In the genomic region with DNA sequence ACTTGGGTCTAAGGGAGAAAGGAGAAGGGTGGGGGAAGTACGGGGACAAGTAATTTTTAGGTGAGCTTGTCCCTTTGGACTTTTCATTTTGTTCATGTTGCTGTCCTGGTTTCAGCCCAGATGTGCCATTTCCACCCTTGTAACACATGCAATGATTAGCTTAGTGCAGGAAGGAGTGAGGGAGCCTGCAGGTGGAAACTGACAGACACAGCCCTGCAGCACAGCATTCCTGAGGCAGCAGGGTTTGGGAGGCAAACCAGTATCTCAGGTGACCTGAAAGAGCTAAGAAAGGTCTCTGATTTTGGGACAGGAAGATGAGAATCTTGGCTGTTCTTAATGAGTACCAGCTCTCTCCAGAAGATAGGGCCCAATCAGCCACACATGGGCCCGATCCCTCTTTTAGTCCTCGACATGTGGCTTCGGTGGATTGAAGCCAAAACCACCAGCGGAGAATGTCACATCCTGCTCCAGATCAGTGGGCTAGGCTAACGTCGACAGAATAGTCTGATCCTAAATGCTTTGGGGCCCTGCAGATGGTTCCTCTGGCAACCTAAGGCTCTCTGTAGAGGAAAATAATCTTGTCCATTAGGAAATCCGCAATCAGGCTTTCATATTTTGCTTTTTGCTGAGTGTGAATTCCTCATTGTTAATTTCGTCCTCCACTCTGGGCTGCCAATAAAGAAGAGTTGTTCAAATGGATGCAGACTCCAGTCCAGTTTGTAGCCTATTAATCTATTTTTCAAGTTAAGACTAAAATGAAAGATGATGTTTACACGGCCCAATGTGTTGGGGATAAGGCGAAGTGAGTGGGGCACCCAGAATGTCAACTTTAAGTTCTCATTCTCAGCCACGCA, we compare ENCODE assay signal across 20 cellular contexts. TPM values are rescaled to one million over a fixed set of nuclear protein-coding genes. Genes with fewer than 3 reads are reported as not detected.
DNase-seq lines count a peak whose midpoint lies in the region; ATAC-seq, FAIRE-seq and TF ChIP-seq lines count a peak whose summit lies in the region.
"Had no signal": no experiment of that assay in that cellular context is flagged by ENCODE, and none has a peak within 500 bp of the region (broad histone marks: within the 10 kb centered on the region; RNA-seq: fewer than 3 reads in every experiment).

No MANE protein-coding gene starts in this region.

- H3K9me2 ChIP-seq in SK-N-SH, result no peaks in the 10 kb centered on the region
- no peaks in the 10 kb centered on the region for H3K9me2 ChIP-seq in GM23248 (ENCODE audit: insufficient read depth)

- H3K9me3 Mint-ChIP-seq in activated naive CD8-positive, alpha-beta T cell treated with anti-CD3 and anti-CD28 coated beads, Interleukin-2, amount 10 ng/mL, durations not matched to agents 7 days and 5 days, result no peaks in the 10 kb centered on the region
- no peaks in the 10 kb centered on the region for H3K9me3 Mint-ChIP-seq in activated naive CD8-positive, alpha-beta T cell treated with anti-CD3 and anti-CD28 coated beads for 36 hours
- H3K9me3 Mint-ChIP-seq: mesothelial cell of epicardium had no signal

- H3K4me3 ChIP-seq in SK-N-SH (ENCODE audit: low read depth in 2 of 2, low read length in 1 of 2), result no peak overlapping the region
- H3K4me3 ChIP-seq in GM23248, result no peak overlapping the region
- H3K4me3 ChIP-seq: cardiac muscle cell, gastroesophageal sphincter, ovary had no signal

- no peaks in the 10 kb centered on the region for H3K36me3 ChIP-seq in SK-N-SH (replicated peaks in 1 of 2; ENCODE audit: control insufficient read depth in 1 of 2, insufficient read depth in 2 of 2, low read length in 1 of 2)
- no peaks in the 10 kb centered on the region for H3K36me3 ChIP-seq in GM23248 (ENCODE audit: low read depth)
- H3K36me3 ChIP-seq: cardiac muscle cell, gastroesophageal sphincter, ovary had no signal

- H3K9me3 ChIP-seq in SK-N-SH (no peaks in the 10 kb centered on the region), GM23248 (ENCODE audit: low read depth) (no peaks in the 10 kb centered on the region)
- H3K9me3 ChIP-seq: gastroesophageal sphincter, ovary had no signal

- no peak for TF ChIP-seq EP300 in SK-N-SH (IDR thresholded peaks at IDR 0.05; ENCODE audit: borderline replicate concordance in 1 of 2, low read depth in 1 of 2, low read length in 1 of 2)

- H3K79me2 ChIP-seq in SK-N-SH (ENCODE audit: insufficient read depth) (no peaks in the 10 kb centered on the region), GM23248 (ENCODE audit: insufficient read depth) (no peaks in the 10 kb centered on the region)

- no peak for ATAC-seq in activated naive CD8-positive, alpha-beta T cell treated with anti-CD3 and anti-CD28 coated beads, Interleukin-2, amount 10 ng/mL, durations not matched to agents 7 days and 5 days (ENCODE audit: low read depth)
- ATAC-seq: activated CD4-positive, alpha-beta T cell treated with anti-CD3 and anti-CD28 coated beads for 36 hours; gastroesophageal sphincter; HCT116 had no signal

- no peak overlapping the region for H3K4me2 ChIP-seq in SK-N-SH
- no peak overlapping the region for H3K4me2 ChIP-seq in GM23248 (ENCODE audit: unreplicated experiment)

- peaks cover 0 to 11% of the 10 kb centered on the region in 2 experiments; a peak in 1 of 4 replicates for H3K4me1 ChIP-seq in SK-N-SH (ENCODE audit: control insufficient read depth in 1 of 2, insufficient read depth in 2 of 2, low read depth in 1 of 2, low read length in 1 of 2)
- H3K4me1 ChIP-seq in GM23248 (ENCODE audit: insufficient read depth), result no peaks in the 10 kb centered on the region

- CTCF ChIA-PET in SK-N-SH (lab: Yijun Ruan, JAX), result interaction anchor here (0.5 to 8.4 kb wide), 6 partner anchors 14 to 126 kb away, joined by 3 to 55 read pairs (median 4); no protein-coding TSS in a partner anchor

- WGBS in SK-N-SH (ENCODE audit: low lambda C conversion rate), result 77% methylated on average over 12 of the region's 12 CpGs
- WGBS in GM23248 (ENCODE audit: low coverage in 1 of 2, low lambda C conversion rate in 2 of 2, missing lambda C conversion rate in 2 of 2), 2 experiments, result 54 to 58% methylated on average over 12 of the region's 12 CpGs

- DNase-seq in activated naive CD8-positive, alpha-beta T cell treated with anti-CD3 and anti-CD28 coated beads, Interleukin-2, amount 10 ng/mL, durations not matched to agents 7 days and 5 days, result no peak
- no peak for DNase-seq in activated naive CD8-positive, alpha-beta T cell treated with anti-CD3 and anti-CD28 coated beads for 36 hours
- peak; percentile 61 for DNase-seq in MV-4-11 (lab: John Stamatoyannopoulos, UW)
- DNase-seq in islet precursor cell, result peak; percentile 63
- no peak for DNase-seq in urothelium cell line (ENCODE audit: low spot score)
- no peak for DNase-seq in SK-N-SH
- DNase-seq in stimulated activated CD4-positive, alpha-beta T cell treated with anti-CD3 and anti-CD28 coated beads, Interleukin-15, amount 100 ng/mL, for 24 hours, result no peak
- no peak for DNase-seq in GM23248
- DNase-seq: activated CD4-positive, alpha-beta T cell treated with anti-CD3 and anti-CD28 coated beads for 36 hours; C1 segment of cervical spinal cord; NCI-H1930; ovary; stimulated activated CD4-positive, alpha-beta T cell treated with anti-CD3 and anti-CD28 coated beads, Interleukin-12 subunit alpha, Interleukin-12 subunit beta, amount 100 ng/mL, for 4 hours had no signal

- H3K9ac ChIP-seq in SK-N-SH (no peak overlapping the region), GM23248 (no peak overlapping the region)

- in situ Hi-C loops in GM23248 (cut with MboI), result no loop called here

- peak overlapping the region; percentile 47 for H3K4me3 Mint-ChIP-seq in activated naive CD8-positive, alpha-beta T cell treated with anti-CD3 and anti-CD28 coated beads, Interleukin-2, amount 10 ng/mL, durations not matched to agents 7 days and 5 days
- H3K4me3 Mint-ChIP-seq in activated naive CD8-positive, alpha-beta T cell treated with anti-CD3 and anti-CD28 coated beads for 36 hours, result no peak overlapping the region
- H3K4me3 Mint-ChIP-seq: activated CD4-positive, alpha-beta T cell treated with anti-CD3 and anti-CD28 coated beads for 36 hours; mesothelial cell of epicardium had no signal

- no peak overlapping the region for H2AFZ ChIP-seq in SK-N-SH (ENCODE audit: low read depth)
- H2AFZ ChIP-seq in GM23248, result no peak overlapping the region

- H3K27me3 Mint-ChIP-seq in activated naive CD8-positive, alpha-beta T cell treated with anti-CD3 and anti-CD28 coated beads, Interleukin-2, amount 10 ng/mL, durations not matched to agents 7 days and 5 days, result no peaks in the 10 kb centered on the region
- H3K27me3 Mint-ChIP-seq in activated naive CD8-positive, alpha-beta T cell treated with anti-CD3 and anti-CD28 coated beads for 36 hours, result no peaks in the 10 kb centered on the region

- H3K27me3 ChIP-seq in SK-N-SH (ENCODE audit: insufficient read depth) (no peaks in the 10 kb centered on the region), GM23248 (replicated peaks; ENCODE audit: insufficient read depth) (peaks cover 29% of the 10 kb centered on the region)
- H3K27me3 ChIP-seq: ovary had no signal

- H3K27ac Mint-ChIP-seq in activated naive CD8-positive, alpha-beta T cell treated with anti-CD3 and anti-CD28 coated beads, Interleukin-2, amount 10 ng/mL, durations not matched to agents 7 days and 5 days, result peak overlapping the region; percentile 95
- H3K27ac Mint-ChIP-seq in activated naive CD8-positive, alpha-beta T cell treated with anti-CD3 and anti-CD28 coated beads for 36 hours, result no peak overlapping the region
- H3K27ac Mint-ChIP-seq: mesothelial cell of epicardium had no signal

- no peaks in the 10 kb centered on the region for H4K20me1 ChIP-seq in SK-N-SH (ENCODE audit: insufficient read depth)
- no peaks in the 10 kb centered on the region for H4K20me1 ChIP-seq in GM23248 (ENCODE audit: insufficient read depth)

- TF ChIP-seq RAD21 in SK-N-SH (IDR thresholded peaks at IDR 0.05; ENCODE audit: low read length), result no peak

- H3K4me1 Mint-ChIP-seq in activated naive CD8-positive, alpha-beta T cell treated with anti-CD3 and anti-CD28 coated beads, Interleukin-2, amount 10 ng/mL, durations not matched to agents 7 days and 5 days, result peaks cover 61% of the 10 kb centered on the region
- H3K4me1 Mint-ChIP-seq in activated naive CD8-positive, alpha-beta T cell treated with anti-CD3 and anti-CD28 coated beads for 36 hours, result peaks cover 59% of the 10 kb centered on the region

- POLR2A ChIA-PET in activated naive CD8-positive, alpha-beta T cell treated with anti-CD3 and anti-CD28 coated beads, Interleukin-2, amount 10 ng/mL, durations not matched to agents 7 days and 5 days (lab: Charles Lee), result interaction anchor here (0.7 to 38.5 kb wide), 7 partner anchors 11 to 123 kb away, joined by 3 to 1721 read pairs (median 4); a partner anchor contains a TSS
- POLR2A ChIA-PET in SK-N-SH (lab: Yijun Ruan, JAX), result no interaction called here

- H3K36me3 Mint-ChIP-seq in activated naive CD8-positive, alpha-beta T cell treated with anti-CD3 and anti-CD28 coated beads, Interleukin-2, amount 10 ng/mL, durations not matched to agents 7 days and 5 days, result peaks cover 6% of the 10 kb centered on the region
- peaks cover 4% of the 10 kb centered on the region for H3K36me3 Mint-ChIP-seq in activated naive CD8-positive, alpha-beta T cell treated with anti-CD3 and anti-CD28 coated beads for 36 hours
- H3K36me3 Mint-ChIP-seq: mesothelial cell of epicardium had no signal

- peak; percentile 20 for FAIRE-seq in urothelium cell line (lab: Jason Lieb, UNC)
- FAIRE-seq: endometrium, GM12892, RCC 7860 had no signal

- H3K27ac ChIP-seq in SK-N-SH (ENCODE audit: low read depth in 2 of 2, low read length in 1 of 2), result no peak overlapping the region
- H3K27ac ChIP-seq in GM23248, result no peak overlapping the region
- H3K27ac ChIP-seq: cardiac muscle cell, gastroesophageal sphincter, ovary had no signal

- peaks cover 6% of the 10 kb centered on the region for H3F3A ChIP-seq in SK-N-SH (replicated peaks; ENCODE audit: insufficient read depth)
- no peaks in the 10 kb centered on the region for H3F3A ChIP-seq in GM23248 (ENCODE audit: insufficient read depth)

- TF ChIP-seq CTCF in SK-N-SH (IDR thresholded peaks at IDR 0.05), result no peak

RNA-seq across cellular contexts. Expression of a gene that starts 3.8 kb away (rescaled TPM):
- 100 to 1,000 TPM; 103 to 110 TPM for total RNA-seq in activated naive CD8-positive, alpha-beta T cell treated with anti-CD3 and anti-CD28 coated beads, Interleukin-2, amount 10 ng/mL, durations not matched to agents 7 days and 5 days
- total RNA-seq in activated naive CD8-positive, alpha-beta T cell treated with anti-CD3 and anti-CD28 coated beads for 36 hours, result 10 to 100 TPM; 30.4 to 34.7 TPM
- polyA plus RNA-seq in SK-N-SH (2012; rRNA removed) (5.2 TPM in 2 replicates), GM23248 (2016; fragmentation: Nextera tagmentation; extraction: Ambion mirVana) (0.31 TPM in 1 of 2 replicates, not detected in the other)
- 4.1 and 6.3 TPM in 2 replicates for polyA plus RNA-seq in SK-N-SH (2012; cell fraction: cytosol; rRNA removed)
- polyA plus RNA-seq in SK-N-SH (2012; cell fraction: nucleus; rRNA removed), result 5.5 and 8.1 TPM in 2 replicates
- 4.0 TPM in 1 of 2 replicates, not detected in the other for total RNA-seq in GM23248 (2014; rRNA removed; shearing (Covaris generic))

RNA-seq across cellular contexts. Expression of a gene that starts 21.1 kb away (rescaled TPM):
- 100 to 1,000 TPM; 344 to 375 TPM for total RNA-seq in activated naive CD8-positive, alpha-beta T cell treated with anti-CD3 and anti-CD28 coated beads, Interleukin-2, amount 10 ng/mL, durations not matched to agents 7 days and 5 days
- 100 to 1,000 TPM; 262 to 268 TPM for total RNA-seq in activated naive CD8-positive, alpha-beta T cell treated with anti-CD3 and anti-CD28 coated beads for 36 hours
- polyA plus RNA-seq in SK-N-SH (2012; rRNA removed) (16.7 and 27.0 TPM in 2 replicates), GM23248 (2016; fragmentation: Nextera tagmentation; extraction: Ambion mirVana) (0.56 and 1.2 TPM in 2 replicates)
- 10.3 and 14.0 TPM in 2 replicates for polyA plus RNA-seq in SK-N-SH (2012; cell fraction: cytosol; rRNA removed)
- 14.0 and 19.5 TPM in 2 replicates for polyA plus RNA-seq in SK-N-SH (2012; cell fraction: nucleus; rRNA removed)
- 5.6 and 6.4 TPM in 2 replicates for total RNA-seq in GM23248 (2014; rRNA removed; shearing (Covaris generic))

Comparison
In these comparisons a context has a peak if more than half of its experiments do, and no peak if none do; other contexts are left out.
1. DNase-seq: peak in MV-4-11 (single experiment) and islet precursor cell (single experiment); none in activated naive CD8-positive, alpha-beta T cell treated with anti-CD3 and anti-CD28 coated beads, Interleukin-2, amount 10 ng/mL, durations not matched to agents 7 days and 5 days (single experiment), activated naive CD8-positive, alpha-beta T cell treated with anti-CD3 and anti-CD28 coated beads for 36 hours (single experiment), urothelium cell line (single experiment), SK-N-SH (single experiment), stimulated activated CD4-positive, alpha-beta T cell treated with anti-CD3 and anti-CD28 coated beads, Interleukin-15, amount 100 ng/mL, for 24 hours (single experiment) and GM23248 (single experiment).
2. RNA of a gene that starts 21.1 kb away (total RNA-seq): 344 to 375 TPM in activated naive CD8-positive, alpha-beta T cell treated with anti-CD3 and anti-CD28 coated beads, Interleukin-2, amount 10 ng/mL, durations not matched to agents 7 days and 5 days and 262 to 268 TPM in activated naive CD8-positive, alpha-beta T cell treated with anti-CD3 and anti-CD28 coated beads for 36 hours; 5.6 to 6.4 TPM in GM23248; every median in the first group is over 10 times any median in the second.